In the genomic region with DNA sequence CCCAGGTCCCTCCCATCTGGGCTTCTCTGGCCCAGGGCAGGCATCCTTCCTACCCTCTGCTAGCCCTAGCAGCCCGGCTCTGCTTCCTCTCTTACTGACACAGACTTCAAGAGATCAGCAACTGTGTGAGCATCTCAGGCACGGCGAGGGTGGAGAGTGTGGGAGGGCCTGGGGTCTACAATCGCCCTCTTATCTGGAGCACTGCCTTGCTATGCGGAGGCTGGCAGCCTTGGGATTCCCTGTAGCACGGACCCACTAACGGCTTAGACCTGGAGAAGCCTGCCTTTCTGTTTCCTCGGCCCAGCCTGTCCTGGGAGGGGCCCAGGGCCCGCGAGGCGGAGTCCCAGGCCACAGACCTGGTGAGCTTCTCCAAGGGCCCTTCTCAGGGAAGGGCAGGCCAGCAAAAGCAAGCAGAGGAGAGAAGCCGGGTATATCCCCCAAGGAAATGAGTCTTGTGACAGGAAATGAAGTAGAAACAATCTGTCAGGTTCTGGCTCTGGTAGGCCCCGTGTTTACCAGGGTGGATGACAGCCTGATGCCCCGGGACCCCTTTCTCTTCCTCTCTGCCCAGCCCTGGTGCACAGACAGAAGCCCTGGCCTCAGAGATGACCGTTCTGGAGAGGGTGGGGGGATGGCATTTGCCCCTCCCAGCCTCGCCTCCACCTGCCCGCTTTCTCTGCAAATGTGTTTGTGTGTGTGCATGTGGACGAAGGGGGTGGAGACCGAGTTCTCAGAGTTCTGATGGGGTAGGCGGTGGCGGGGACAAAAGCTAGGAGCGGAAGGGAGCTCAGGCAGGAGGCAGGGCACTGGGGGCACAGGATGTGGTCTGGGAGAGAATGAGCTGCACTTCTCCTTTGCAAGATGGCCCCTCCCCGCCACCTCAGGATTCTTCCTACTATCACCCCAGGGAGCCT, we compare ENCODE assay signal across 9 cellular contexts. TPM values are rescaled to one million over a fixed set of nuclear protein-coding genes. Genes with fewer than 3 reads are reported as not detected.
A peak's percentile ranks its signal among the peaks of the same experiment; 100 is the strongest.
DNase-seq lines count a peak whose midpoint lies in the region; ATAC-seq and TF ChIP-seq lines count a peak whose summit lies in the region.
"Had no signal": no experiment of that assay in that cellular context is flagged by ENCODE, and none has a peak within 500 bp of the region (broad histone marks: within the 10 kb centered on the region; RNA-seq: fewer than 3 reads in every experiment).

No MANE protein-coding gene starts in this region.

- H3K36me3 ChIP-seq in ES-I3 (ENCODE audit: insufficient read depth, low read length) (peaks cover 13% of the 10 kb centered on the region; the same call in 1 of the 2 replicates), heart right ventricle (peaks cover 0 to 47% (median 38%) of the 10 kb centered on the region in 9 donors), skeletal muscle satellite cell (ENCODE audit: insufficient read depth, low read length) (peaks cover 44% of the 10 kb centered on the region)

- 47 to 48% methylated on average over 23 of the region's 23 CpGs for WGBS in heart right ventricle, 2 donors

- no peaks in the 10 kb centered on the region for H3K9me3 ChIP-seq in ES-I3 (ENCODE audit: control insufficient read depth, insufficient read depth, low read length)
- H3K9me3 ChIP-seq in heart right ventricle, result no peaks in the 10 kb centered on the region
- no peaks in the 10 kb centered on the region for H3K9me3 ChIP-seq in skeletal muscle satellite cell (replicated peaks; ENCODE audit: low read length)

- DNase-seq in OCI-M1 (lab: John Stamatoyannopoulos, UW), result peak; percentile 95
- DNase-seq in activated naive CD4-positive, alpha-beta T cell treated with Interleukin-2 at 50 U/mL for 16 hours, result peak; percentile 68
- peak; percentile 53 to 68 for DNase-seq in heart right ventricle
- no peak for DNase-seq in mesenteric fat pad (ENCODE audit: low spot score)

- H3K4me1 ChIP-seq in ES-I3 (ENCODE audit: insufficient read depth, low read length) (no peaks in the 10 kb centered on the region; the same call in 1 of the 2 replicates), heart right ventricle (peaks cover 5 to 48% (median 36%) of the 10 kb centered on the region in 9 donors), skeletal muscle satellite cell (ENCODE audit: control insufficient read depth, insufficient read depth, low read length) (peaks cover 21% of the 10 kb centered on the region)

- H3K9ac ChIP-seq in ES-I3 (ENCODE audit: low read depth, low read length) (peak overlapping the region; percentile 32), skeletal muscle satellite cell (ENCODE audit: low read depth, low read length) (peak overlapping the region; percentile 89)
- H3K9ac ChIP-seq: KMS-11 had no signal

- no peak for TF ChIP-seq CTCF in heart right ventricle (IDR thresholded peaks at IDR 0.05)

- ATAC-seq in heart right ventricle (no peak), GM19395 (IDR thresholded peaks at IDR 0.05; ENCODE audit: unreplicated experiment) (no peak), GM21526 (IDR thresholded peaks at IDR 0.05; ENCODE audit: low FRiP score, unreplicated experiment) (no peak)

- H3K4me3 ChIP-seq in heart right ventricle (peak overlapping the region in 9 of 10 donors; percentile 80 to 100 (median 97)), skeletal muscle satellite cell (ENCODE audit: low read length) (peak overlapping the region; percentile 97)

- intact Hi-C loops in heart right ventricle (cut with DNase I), result loop anchor here in 2 of 10 donors (5.0 kb wide), 1 partner anchor 104 kb away; no protein-coding TSS in a partner anchor

- H3K4me2 ChIP-seq in skeletal muscle satellite cell (ENCODE audit: low read length), result peak overlapping the region; percentile 93
- H3K4me2 ChIP-seq: KMS-11 had no signal

- H3K27me3 ChIP-seq in heart right ventricle (no peaks in the 10 kb centered on the region), skeletal muscle satellite cell (ENCODE audit: control insufficient read depth, insufficient read depth, low read length) (no peaks in the 10 kb centered on the region)

- H3K27ac ChIP-seq in heart right ventricle, result peak overlapping the region; percentile 22 to 98 (median 94)
- H3K27ac ChIP-seq: KMS-11 had no signal

RNA-seq across cellular contexts. Expression of gene LRCH4, which starts 2.5 kb away (rescaled TPM):
- 10 to 100 TPM; 18.4 to 37.9 (median 23.6) TPM for total RNA-seq in heart right ventricle
- 10 to 100 TPM; 36.1 to 57.6 TPM for polyA plus RNA-seq in heart right ventricle
- total RNA-seq in skeletal muscle satellite cell (2012; rRNA removed), result 13.2 and 15.1 TPM in 2 replicates
- total RNA-seq in mesenteric fat pad, result 41.8 TPM

RNA-seq across cellular contexts. Expression of gene FBXO24, which starts 2.7 kb away (rescaled TPM):
- total RNA-seq in heart right ventricle (under 1 TPM in 8 of 10 donors, not detected in 2; 0.15 to 0.66 (median 0.40) TPM), mesenteric fat pad (not detected)
- polyA plus RNA-seq in heart right ventricle, result under 1 TPM; 0.20 to 0.73 TPM
- total RNA-seq in skeletal muscle satellite cell (2012; rRNA removed), result 0.44 TPM in 1 of 2 replicates, not detected in the other

RNA-seq across cellular contexts. Expression of gene SAP25, which starts 9.7 kb away (rescaled TPM):
- total RNA-seq in heart right ventricle, result under 1 TPM in 5 of 10 donors, not detected in 5; 0.36 to 0.87 (median 0.62) TPM
- 1 to 10 TPM in 1 of 2 donors, under 1 TPM in 1; 0.88 to 2.3 TPM for polyA plus RNA-seq in heart right ventricle
- total RNA-seq in skeletal muscle satellite cell (2012; rRNA removed), result not detected in 2 replicates
- 2.3 TPM for total RNA-seq in mesenteric fat pad

RNA-seq across cellular contexts. Expression of gene PCOLCE, which starts 18.8 kb away (rescaled TPM):
- total RNA-seq in heart right ventricle, result 10 to 100 TPM; 13.1 to 59.6 (median 25.8) TPM
- polyA plus RNA-seq in heart right ventricle, result 10 to 100 TPM; 56.4 to 74.3 TPM
- total RNA-seq in skeletal muscle satellite cell (2012; rRNA removed), result 124 and 181 TPM in 2 replicates
- 66.4 TPM for total RNA-seq in mesenteric fat pad

RNA-seq across cellular contexts. Expression of gene MOSPD3, which starts 29.0 kb away (rescaled TPM):
- total RNA-seq in heart right ventricle (10 to 100 TPM in 5 of 10 donors, 1 to 10 TPM in 5; 8.0 to 12.5 (median 9.9) TPM), mesenteric fat pad (12.9 TPM)
- polyA plus RNA-seq in heart right ventricle, result 10 to 100 TPM; 11.2 to 12.6 TPM
- 6.6 and 10.1 TPM in 2 replicates for total RNA-seq in skeletal muscle satellite cell (2012; rRNA removed)
